In the genomic region with DNA sequence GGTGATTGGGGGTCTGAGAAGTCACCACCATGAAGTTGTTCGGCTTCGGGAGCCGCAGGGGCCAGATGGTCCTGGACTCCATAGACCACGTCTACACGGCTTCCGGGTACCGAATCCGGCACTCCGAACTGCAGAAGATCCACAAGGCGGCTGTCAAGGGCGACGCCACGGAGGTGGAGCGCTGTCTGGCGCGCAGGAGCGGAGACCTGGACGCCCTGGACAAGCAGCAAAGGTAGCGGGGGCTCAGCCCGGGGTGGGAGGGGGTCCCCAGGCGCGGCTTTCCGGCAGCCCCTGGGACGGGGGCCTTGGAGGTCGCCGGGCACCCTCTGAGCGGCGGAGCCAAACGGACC, we compare ENCODE assay signal across 1 cellular context.
TF ChIP-seq lines count a peak whose summit lies in the region.

No MANE protein-coding gene starts in this region.

TF ChIP-seq in IMR-90, 13 proteins besides CTCF, POLR2A, EP300 and RAD21 (continued from another document):
- TF ChIP-seq, protein P1, sequence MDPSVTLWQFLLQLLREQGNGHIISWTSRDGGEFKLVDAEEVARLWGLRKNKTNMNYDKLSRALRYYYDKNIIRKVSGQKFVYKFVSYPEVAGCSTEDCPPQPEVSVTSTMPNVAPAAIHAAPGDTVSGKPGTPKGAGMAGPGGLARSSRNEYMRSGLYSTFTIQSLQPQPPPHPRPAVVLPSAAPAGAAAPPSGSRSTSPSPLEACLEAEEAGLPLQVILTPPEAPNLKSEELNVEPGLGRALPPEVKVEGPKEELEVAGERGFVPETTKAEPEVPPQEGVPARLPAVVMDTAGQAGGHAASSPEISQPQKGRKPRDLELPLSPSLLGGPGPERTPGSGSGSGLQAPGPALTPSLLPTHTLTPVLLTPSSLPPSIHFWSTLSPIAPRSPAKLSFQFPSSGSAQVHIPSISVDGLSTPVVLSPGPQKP (IDR thresholded peaks at IDR 0.05; ENCODE audit: borderline replicate concordance, low read depth, low read length) = no peak
- TF ChIP-seq NFE2L2 (IDR thresholded peaks at IDR 0.05; ENCODE audit: low read depth, low read length) (no peak), BHLHE40 (IDR thresholded peaks at IDR 0.05; ENCODE audit: low read depth, low read length) (no peak), SMC3 (IDR thresholded peaks at IDR 0.05; ENCODE audit: low read depth, low read length) (no peak), CHD1 (IDR thresholded peaks at IDR 0.05; ENCODE audit: low read depth, low read length) (no peak), RCOR1 (IDR thresholded peaks at IDR 0.05; ENCODE audit: insufficient replicate concordance, low read length) (no peak), CEBPB (IDR thresholded peaks at IDR 0.05; ENCODE audit: low read depth, low read length) (no peak), RFX5 (IDR thresholded peaks at IDR 0.05; ENCODE audit: low read depth, low read length) (no peak), MAZ (IDR thresholded peaks at IDR 0.05; ENCODE audit: borderline replicate concordance, low read depth, low read length) (no peak), MAFK (IDR thresholded peaks at IDR 0.05; ENCODE audit: low read depth, low read length) (no peak), MXI1 (IDR thresholded peaks at IDR 0.05; ENCODE audit: borderline replicate concordance, low read depth, low read length) (no peak), USF2 (IDR thresholded peaks at IDR 0.05; ENCODE audit: low read depth, low read length) (no peak)
